Comparison of ENCODE assay signal across 8 cellular contexts in the genomic region with DNA sequence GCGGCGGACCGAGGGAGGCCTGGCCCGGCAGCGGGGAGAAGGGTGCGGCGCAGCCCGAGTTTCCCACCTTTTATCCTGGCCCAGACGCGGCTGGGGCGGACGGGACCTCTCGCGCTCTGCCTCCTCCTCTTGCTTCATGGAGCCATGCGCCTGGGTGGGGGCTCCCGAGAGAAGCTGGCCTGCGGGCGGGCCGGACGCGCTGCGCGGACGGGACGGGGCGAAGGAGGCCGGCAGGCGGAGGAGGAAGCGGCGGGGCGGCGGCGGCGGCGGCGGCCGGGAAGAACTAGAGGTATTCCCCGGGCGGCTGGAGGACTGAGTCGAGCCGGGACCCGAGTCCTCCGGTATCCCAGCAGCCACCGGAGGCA. TPM values are rescaled to one million over a fixed set of nuclear protein-coding genes. Genes with fewer than 3 reads are reported as not detected.
DNase-seq lines count a peak whose midpoint lies in the region; TF ChIP-seq lines count a peak whose summit lies in the region.
"Not testable (repeated sequence)": the region's sequence is repeated elsewhere in the genome, so short reads cannot be mapped to it uniquely, and the experiment has no call there.

No MANE protein-coding gene starts in this region.

- H3K27ac ChIP-seq in mammary epithelial cell (ENCODE audit: insufficient read depth, low read depth, low read length) = peak overlapping the region; percentile 40
- peak overlapping the region; percentile 92 for H3K27ac ChIP-seq in cardiac muscle cell
- peak overlapping the region; percentile 78 for H3K27ac ChIP-seq in mesendoderm (ENCODE audit: low read depth, low read length)
- H3K27ac ChIP-seq in urinary bladder (ENCODE audit: low read depth) = peak overlapping the region; percentile 83

- not testable (repeated sequence) for H3K9me3 Mint-ChIP-seq in activated CD4-positive, alpha-beta T cell treated with anti-CD3 and anti-CD28 coated beads, Interleukin-2, amount 10 ng/mL, durations not matched to agents 7 days and 5 days

- H2AK5ac ChIP-seq in mesendoderm (ENCODE audit: low read length) = not testable (repeated sequence)

- peak overlapping the region; percentile 60 for H3K56ac ChIP-seq in mesendoderm (ENCODE audit: low read length)

- in situ Hi-C loops in mammary epithelial cell (cut with MboI; ENCODE audit: low sequenced_read_pairs in 2 of 2) = not testable (repeated sequence)

- H3K4me1 ChIP-seq in Loucy (ENCODE audit: insufficient read depth, low read length, poor library complexity, severe bottlenecking); mammary epithelial cell (ENCODE audit: insufficient read depth, low read length); cardiac muscle cell (ENCODE audit: low read depth); mesendoderm (ENCODE audit: control insufficient read depth, low read depth, low read length); urinary bladder (ENCODE audit: insufficient read depth): not testable (repeated sequence)

- not testable (repeated sequence) for H3K9me3 ChIP-seq in Loucy (ENCODE audit: insufficient read depth, low read depth, low read length); mammary epithelial cell (replicated peaks; ENCODE audit: insufficient read depth, low read length); cardiac muscle cell (ENCODE audit: low read depth)

- H4K5ac ChIP-seq in mesendoderm (ENCODE audit: low read length) = not testable (repeated sequence)

- peak overlapping the region; percentile 88 for H3K27ac Mint-ChIP-seq in activated CD4-positive, alpha-beta T cell treated with anti-CD3 and anti-CD28 coated beads, Interleukin-2, amount 10 ng/mL, durations not matched to agents 7 days and 5 days

- peaks cover 26% of the 10 kb centered on the region; the same call in 1 of the 2 replicates for H3K79me2 ChIP-seq in Loucy (ENCODE audit: insufficient read depth, low read length)
- peaks cover 27% of the 10 kb centered on the region for H3K79me2 ChIP-seq in mammary epithelial cell (ENCODE audit: insufficient read depth, low read length)
- H3K79me2 ChIP-seq in mesendoderm (ENCODE audit: control insufficient read depth, insufficient read depth, low read length) = not testable (repeated sequence)

- not testable (repeated sequence) for H2BK15ac ChIP-seq in mesendoderm (replicated peaks; ENCODE audit: low read depth)

- DNase-seq in ELF-1 (ENCODE audit: low read depth, low spot score) = peak; percentile 16
- DNase-seq in activated CD4-positive, alpha-beta T cell treated with anti-CD3 and anti-CD28 coated beads, Interleukin-2, amount 10 ng/mL, durations not matched to agents 7 days and 5 days = peak; percentile 7
- peak; percentile 0 for DNase-seq in mammary epithelial cell
- DNase-seq in cardiac muscle cell (ENCODE audit: low read depth in 1 of 2, low spot score in 1 of 2) = peak; percentile 1 to 6
- DNase-seq in mesendoderm = peak; percentile 18
- DNase-seq in retina = peak; percentile 31

- POLR2A ChIA-PET in activated CD4-positive, alpha-beta T cell treated with anti-CD3 and anti-CD28 coated beads, Interleukin-2, amount 10 ng/mL, durations not matched to agents 7 days and 5 days (lab: Charles Lee) = not testable (repeated sequence)

- H3K23ac ChIP-seq in mesendoderm (ENCODE audit: low read length) = not testable (repeated sequence)

- TF ChIP-seq CTCF in Loucy (conservative IDR thresholded peaks at IDR 0.05; ENCODE audit: low read length); mammary epithelial cell (conservative IDR thresholded peaks at IDR 0.05 in 1 of 2, IDR thresholded peaks at IDR 0.05 in 1 of 2; ENCODE audit: extremely low read depth in 1 of 2, insufficient read depth in 1 of 2, low read depth in 1 of 2, low read length in 2 of 2); cardiac muscle cell (IDR thresholded peaks at IDR 0.05; ENCODE audit: low read depth, low read length): not testable (repeated sequence)

- peaks cover 33% of the 10 kb centered on the region for H3K4me1 Mint-ChIP-seq in activated CD4-positive, alpha-beta T cell treated with anti-CD3 and anti-CD28 coated beads, Interleukin-2, amount 10 ng/mL, durations not matched to agents 7 days and 5 days

- not testable (repeated sequence) for H4K8ac ChIP-seq in mesendoderm (ENCODE audit: low read depth, low read length)

- intact Hi-C loops in mammary epithelial cell (cut with micrococcal nuclease) = not testable (repeated sequence)

- not testable (repeated sequence) for H2BK5ac ChIP-seq in mesendoderm (ENCODE audit: low read length)

- peak overlapping the region; percentile 79 for H3K4me3 Mint-ChIP-seq in activated CD4-positive, alpha-beta T cell treated with anti-CD3 and anti-CD28 coated beads, Interleukin-2, amount 10 ng/mL, durations not matched to agents 7 days and 5 days

- H2BK120ac ChIP-seq in mesendoderm (ENCODE audit: low read depth, low read length) = peak overlapping the region; percentile 61

- not testable (repeated sequence) for H3K9me2 ChIP-seq in Loucy (replicated peaks; ENCODE audit: low read depth, low read length)

- not testable (repeated sequence) for H3K4me2 ChIP-seq in Loucy (ENCODE audit: low read depth, low read length, poor library complexity, severe bottlenecking); mammary epithelial cell (ENCODE audit: insufficient read depth, low read depth, low read length); mesendoderm (ENCODE audit: low read length)

- not testable (repeated sequence) for H3F3A ChIP-seq in Loucy (ENCODE audit: low read depth)

- H3K27me3 ChIP-seq in Loucy (ENCODE audit: insufficient read depth, low read length, poor library complexity, severe bottlenecking); mammary epithelial cell (ENCODE audit: insufficient read depth, low read length); cardiac muscle cell; mesendoderm (ENCODE audit: insufficient read depth, low read length, poor library complexity): not testable (repeated sequence)

- peak overlapping the region; percentile 70 for H3K4me3 ChIP-seq in Loucy (ENCODE audit: low read length, poor library complexity, severe bottlenecking)
- H3K4me3 ChIP-seq in mammary epithelial cell (replicated peaks in 1 of 3; ENCODE audit: insufficient read depth in 1 of 3, low read depth in 2 of 3, low read length in 3 of 3) = peak overlapping the region; percentile 36 to 58 (median 52)
- peak overlapping the region; percentile 31 for H3K4me3 ChIP-seq in cardiac muscle cell
- not testable (repeated sequence) for H3K4me3 ChIP-seq in mesendoderm (ENCODE audit: low read length)
- H3K4me3 ChIP-seq in urinary bladder (ENCODE audit: low read depth, low read length) = peak overlapping the region; percentile 46

- H4K20me1 ChIP-seq in Loucy (ENCODE audit: insufficient read depth, low read length, poor library complexity, severe bottlenecking); mammary epithelial cell (ENCODE audit: insufficient read depth, low read length): not testable (repeated sequence)

- H2AFZ ChIP-seq in Loucy (ENCODE audit: low read length) = not testable (repeated sequence)
- peak overlapping the region; percentile 26 for H2AFZ ChIP-seq in mammary epithelial cell (ENCODE audit: low read depth, low read length)

- CTCF ChIA-PET in activated CD4-positive, alpha-beta T cell treated with anti-CD3 and anti-CD28 coated beads, Interleukin-2, amount 10 ng/mL, durations not matched to agents 7 days and 5 days (lab: Charles Lee); mammary epithelial cell (lab: Charles Lee; ENCODE audit: low non-redundant PET): not testable (repeated sequence)

- not testable (repeated sequence) for BruUV-seq in mammary epithelial cell (replicated peaks; lab: Mats Ljungman, UMichigan)

- H3K36me3 Mint-ChIP-seq in activated CD4-positive, alpha-beta T cell treated with anti-CD3 and anti-CD28 coated beads, Interleukin-2, amount 10 ng/mL, durations not matched to agents 7 days and 5 days (ENCODE audit: low read depth) = peaks cover 11% of the 10 kb centered on the region

- WGBS in mammary epithelial cell (ENCODE audit: low coverage, missing lambda C conversion rate) = 0% methylated on average over 3 of the region's 44 CpGs
- no CpG with 5 or more reads among the region's 44 CpGs for WGBS in mesendoderm (ENCODE audit: extremely low coverage, insufficient coverage, low lambda C conversion rate)
- under 1% methylated on average over 30 of the region's 44 CpGs for WGBS in urinary bladder

- dilution Hi-C loops in mammary epithelial cell (cut with HindIII; ENCODE audit: low sequenced_read_pairs) = not testable (repeated sequence)

- not testable (repeated sequence) for H3K36me3 ChIP-seq in Loucy (ENCODE audit: insufficient read depth, low read length); mammary epithelial cell (ENCODE audit: insufficient read depth, low read length); cardiac muscle cell; mesendoderm (ENCODE audit: control insufficient read depth, insufficient read depth, low read length); urinary bladder (ENCODE audit: insufficient read depth)

- not testable (repeated sequence) for H3K79me1 ChIP-seq in mesendoderm (ENCODE audit: low read length)

- H3K27me3 Mint-ChIP-seq in activated CD4-positive, alpha-beta T cell treated with anti-CD3 and anti-CD28 coated beads, Interleukin-2, amount 10 ng/mL, durations not matched to agents 7 days and 5 days = not testable (repeated sequence)

- peak overlapping the region; percentile 36 for H3K4ac ChIP-seq in mesendoderm (ENCODE audit: low read depth, low read length)

- peak overlapping the region; percentile 75 for H3K18ac ChIP-seq in mesendoderm (ENCODE audit: low read length)

- not testable (repeated sequence) for H3K9ac ChIP-seq in Loucy (ENCODE audit: low read depth, low read length, poor library complexity, severe bottlenecking); mammary epithelial cell (ENCODE audit: insufficient read depth, low read length)
- H3K9ac ChIP-seq in mesendoderm (ENCODE audit: low read length) = peak overlapping the region; percentile 58

RNA-seq across cellular contexts. Expression of a gene that starts 0.4 kb away (rescaled TPM):
- under 1 TPM; 0.67 to 0.92 TPM for total RNA-seq in activated CD4-positive, alpha-beta T cell treated with anti-CD3 and anti-CD28 coated beads, Interleukin-2, amount 10 ng/mL, durations not matched to agents 7 days and 5 days
- total RNA-seq in mammary epithelial cell = under 1 TPM in 1 of 2 donors, not detected in 1; 0.16 TPM
- not detected for polyA plus RNA-seq in mammary epithelial cell
- not detected for polyA minus RNA-seq in mammary epithelial cell
- total RNA-seq in cardiac muscle cell = 0.07 TPM in 1 of 2 replicates, not detected in the other
- not detected in 2 replicates for polyA plus RNA-seq in cardiac muscle cell
- 0.01 TPM for polyA plus RNA-seq in mesendoderm (2013, experiment 1 of 2)
- polyA plus RNA-seq in mesendoderm (2013, experiment 2 of 2) = 0.01 TPM
- total RNA-seq in urinary bladder = not detected
- polyA plus RNA-seq in urinary bladder = 0.47 TPM

Comparison
In these comparisons a context has a peak if more than half of its experiments do, and no peak if none do; other contexts are left out.
1. H3K27ac ChIP-seq: peak in every context shown above with its lines; median percentile 92 in cardiac muscle cell; 83 in urinary bladder; 78 in mesendoderm; 40 in mammary epithelial cell.